ENCODE assay signal across 10 cellular contexts in genomic region chr3:37114251-37115145, GRCh38.
DNase-seq lines count a peak whose midpoint lies in the region; ATAC-seq and TF ChIP-seq lines count a peak whose summit lies in the region.
"Had no signal": no experiment of that assay in that cellular context is flagged by ENCODE, and none has a peak within 500 bp of the region (broad histone marks: within the 10 kb centered on the region; RNA-seq: fewer than 3 reads in every experiment).

No MANE protein-coding gene starts in this region.

- peak; percentile 76 for DNase-seq in GM03348 (ENCODE audit: low spot score)
- peak; percentile 67 for DNase-seq in RKO (ENCODE audit: low spot score)
- DNase-seq in epithelial cell of esophagus (ENCODE audit: low read depth), result peak; percentile 53
- peak; percentile 55 for DNase-seq in retinal pigment epithelial cell (ENCODE audit: low read depth)
- no peak for DNase-seq in amygdala (lab: John Stamatoyannopoulos, UW)
- DNase-seq: heart left ventricle; stimulated activated CD4-positive, alpha-beta T cell treated with anti-CD3 and anti-CD28 coated beads, Interleukin-15, amount 100 ng/mL, for 24 hours; T1000 had no signal

- TF ChIP-seq CTCF in epithelial cell of esophagus (IDR thresholded peaks at IDR 0.05; ENCODE audit: insufficient read depth, low read depth, low read length, missing control alignments), result no peak
- TF ChIP-seq CTCF in retinal pigment epithelial cell (conservative IDR thresholded peaks at IDR 0.05; ENCODE audit: low read depth, low read length), result no peak

- ATAC-seq in GM21717 (IDR thresholded peaks at IDR 0.05; ENCODE audit: unreplicated experiment) (no peak), HG03565 (IDR thresholded peaks at IDR 0.05; ENCODE audit: unreplicated experiment) (no peak)

- H3K4me3 ChIP-seq in epithelial cell of esophagus (ENCODE audit: low read length), result no peak overlapping the region
- no peak overlapping the region for H3K4me3 ChIP-seq in retinal pigment epithelial cell (ENCODE audit: low read length)
- H3K4me3 ChIP-seq: heart left ventricle had no signal

Comparison
In these comparisons a context has a peak if more than half of its experiments do, and no peak if none do; other contexts are left out.
1. DNase-seq: peak in GM03348 (single experiment), RKO (single experiment), epithelial cell of esophagus (single experiment) and retinal pigment epithelial cell (single experiment); none in amygdala (0 of 56).